In the genomic region with DNA sequence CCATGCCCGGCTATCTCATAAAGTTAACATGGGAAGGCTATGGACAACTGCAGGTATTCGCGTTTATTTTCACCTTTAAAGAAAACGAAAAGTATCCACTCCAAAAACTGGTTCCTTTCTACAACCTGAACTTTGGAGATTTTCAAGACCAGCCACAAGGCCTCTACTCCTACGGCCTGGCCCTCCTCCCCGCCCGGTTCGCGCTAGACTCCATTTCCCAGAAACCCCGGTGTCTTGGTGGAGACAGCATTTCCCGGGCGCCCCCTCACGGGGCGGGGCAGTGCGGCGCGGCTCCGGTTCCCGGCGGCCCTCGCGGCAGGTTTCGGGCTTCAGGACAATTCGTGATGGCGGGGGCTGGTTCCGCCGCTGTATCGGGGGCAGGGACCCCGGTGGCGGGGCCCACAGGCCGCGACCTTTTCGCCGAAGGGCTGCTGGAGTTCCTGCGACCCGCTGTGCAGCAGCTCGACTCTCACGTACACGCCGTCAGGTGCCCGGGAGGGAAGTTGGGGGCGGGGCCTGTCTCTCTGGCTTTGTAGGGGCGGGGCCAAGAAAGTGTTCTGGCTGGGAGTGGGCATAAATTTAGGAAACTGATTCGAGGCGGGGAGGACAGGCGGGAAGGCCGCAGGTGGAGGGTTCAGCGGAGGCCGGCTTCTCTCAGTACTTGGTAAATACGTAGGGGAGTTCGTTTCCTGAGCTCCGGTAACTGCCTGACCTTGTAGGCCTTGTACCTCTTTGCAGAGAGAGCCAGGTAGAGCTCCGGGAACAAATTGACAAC, we compare ENCODE assay signal across 8 cellular contexts. TPM values are rescaled to one million over a fixed set of nuclear protein-coding genes. Genes with fewer than 3 reads are reported as not detected.
DNase-seq lines count a peak whose midpoint lies in the region; ATAC-seq and TF ChIP-seq lines count a peak whose summit lies in the region.

A gene with protein sequence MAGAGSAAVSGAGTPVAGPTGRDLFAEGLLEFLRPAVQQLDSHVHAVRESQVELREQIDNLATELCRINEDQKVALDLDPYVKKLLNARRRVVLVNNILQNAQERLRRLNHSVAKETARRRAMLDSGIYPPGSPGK (plus strand): TSS at position 304 of the 775 bp plus-strand sequence. CDS start 41 bp downstream, at position 345.

- H3K27me3 ChIP-seq in thoracic aorta (replicated peaks; ENCODE audit: insufficient read depth), result no peaks in the 10 kb centered on the region

- peaks cover 6 to 11% of the 10 kb centered on the region in 2 donors for H3K36me3 Mint-ChIP-seq in activated naive CD4-positive, alpha-beta T cell treated with anti-CD3 and anti-CD28 coated beads, Interleukin-2, amount 50 U/mL, for 72 hours
- H3K36me3 Mint-ChIP-seq in osteocyte (ENCODE audit: unreplicated experiment), result peaks cover 18% of the 10 kb centered on the region

- no peaks in the 10 kb centered on the region for H3K9me3 Mint-ChIP-seq in activated naive CD4-positive, alpha-beta T cell treated with anti-CD3 and anti-CD28 coated beads, Interleukin-2, amount 50 U/mL, for 72 hours
- H3K9me3 Mint-ChIP-seq in osteocyte (ENCODE audit: unreplicated experiment), result no peaks in the 10 kb centered on the region

- peaks cover 14% of the 10 kb centered on the region for H3K4me1 Mint-ChIP-seq in osteocyte (ENCODE audit: unreplicated experiment)

- ATAC-seq in HG02588 (IDR thresholded peaks at IDR 0.05; ENCODE audit: unreplicated experiment) (peak; percentile 88), thoracic aorta (ENCODE audit: insufficient number of reproducible peaks, low FRiP score, low read depth) (peak; percentile 89)
- peak; percentile 93 to 94 for ATAC-seq in activated naive CD4-positive, alpha-beta T cell treated with anti-CD3 and anti-CD28 coated beads, Interleukin-2, amount 50 U/mL, for 72 hours

- no peaks in the 10 kb centered on the region for H3K9me3 ChIP-seq in thoracic aorta

- H3K36me3 ChIP-seq in thoracic aorta, result peaks cover 25% of the 10 kb centered on the region

- TF ChIP-seq CTCF in GM10248 (IDR thresholded peaks at IDR 0.05; ENCODE audit: control extremely low read depth, extremely low read depth, low read depth, missing control alignments), result no peak
- TF ChIP-seq CTCF in osteocyte (IDR thresholded peaks at IDR 0.05), result peak; percentile 32
- TF ChIP-seq CTCF in thoracic aorta (IDR thresholded peaks at IDR 0.05), result no peak

- DNase-seq in GM10248 (ENCODE audit: extremely low spot score) (peak; percentile 93), NCI-H1092 (lab: John Stamatoyannopoulos, UW) (peak; percentile 80), SKM-1 treated with dmso at 0.1 percent for 144 hours (lab: John Stamatoyannopoulos, UW; ENCODE audit: unreplicated experiment) (peak; percentile 96), glomerular endothelial cell (ENCODE audit: extremely low read depth, low read depth, low spot score) (no peak), osteocyte (ENCODE audit: extremely low spot score, unreplicated experiment) (peak; percentile 95), thoracic aorta (ENCODE audit: low spot score) (peak; percentile 84)
- DNase-seq in activated naive CD4-positive, alpha-beta T cell treated with anti-CD3 and anti-CD28 coated beads, Interleukin-2, amount 50 U/mL, for 72 hours (ENCODE audit: low spot score in 2 of 2), result peak; percentile 89 to 93

- peak within 1 kb of the TSS; percentile 88 to 97 for H3K27ac ChIP-seq in thoracic aorta

- POLR2A ChIA-PET in GM10248 (lab: Yijun Ruan, JAX), result interaction anchor here (1.5 to 1.9 kb wide), 2 partner anchors 12 to 25 kb away, joined by 4 to 7 read pairs; partner anchors contain the start of genes CHTOP and ILF2

- CTCF ChIA-PET in GM10248 (lab: Yijun Ruan, JAX), result interaction anchor here (1.0 to 1.3 kb wide), 6 partner anchors 8 to 87 kb away, joined by 3 to 4 read pairs (median 3); no protein-coding TSS in a partner anchor

- no peaks in the 10 kb centered on the region for H3K27me3 Mint-ChIP-seq in osteocyte (ENCODE audit: unreplicated experiment)

- H3K4me3 ChIP-seq in thoracic aorta, result peak within 1 kb of the TSS; percentile 98

- peak within 1 kb of the TSS; percentile 97 for H3K4me3 Mint-ChIP-seq in osteocyte (ENCODE audit: unreplicated experiment)

- peaks cover 0 to 10% of the 10 kb centered on the region in 2 donors for H3K4me1 ChIP-seq in thoracic aorta (ENCODE audit: control insufficient read depth in 1 of 2, low read depth in 2 of 2)

- H3K27ac Mint-ChIP-seq in activated naive CD4-positive, alpha-beta T cell treated with anti-CD3 and anti-CD28 coated beads, Interleukin-2, amount 50 U/mL, for 72 hours, result peak within 1 kb of the TSS; percentile 93 to 96
- H3K27ac Mint-ChIP-seq in osteocyte (ENCODE audit: unreplicated experiment), result peak within 1 kb of the TSS; percentile 90

RNA-seq across cellular contexts. Expression of the gene that starts here (rescaled TPM):
- 10 to 100 TPM; 16.1 to 35.4 TPM for total RNA-seq in activated naive CD4-positive, alpha-beta T cell treated with anti-CD3 and anti-CD28 coated beads, Interleukin-2, amount 50 U/mL, for 72 hours
- total RNA-seq in glomerular endothelial cell (41.4 and 56.2 TPM in 2 replicates), osteocyte (39.7 and 46.3 TPM in 2 replicates), thoracic aorta (10 to 100 TPM; 37.9 to 41.6 TPM)
